1 cellular context compared by ENCODE assay signal in genomic region chr4:26074672-26075071, GRCh38.
TF ChIP-seq lines count a peak whose summit lies in the region.

No MANE protein-coding gene starts in this region.

TF ChIP-seq in GM12878, 131 proteins besides CTCF, POLR2A, EP300 and RAD21 (continued from another document):
- peak in 1 of 2 experiments; percentile 92; a peak in 2 of 3 replicates for TF ChIP-seq EGR1 (IDR thresholded peaks at IDR 0.05; ENCODE audit: borderline replicate concordance in 1 of 2, low read depth in 2 of 2, low read length in 2 of 2)
- no peak for TF ChIP-seq SIN3A (IDR thresholded peaks at IDR 0.05; ENCODE audit: low read depth, low read length)
- peak; percentile 22 for TF ChIP-seq MEF2B (IDR thresholded peaks at IDR 0.05; ENCODE audit: partially characterized antibody, poor library complexity, severe bottlenecking)
- 0 out of 2 replicates have a peak, but pooled peaks have one; percentile 45 for TF ChIP-seq MEF2A (IDR thresholded peaks at IDR 0.05; ENCODE audit: insufficient read depth, low read depth, low read length)
- no peak for TF ChIP-seq ASH2L (IDR thresholded peaks at IDR 0.05; ENCODE audit: borderline replicate concordance, low read depth)
- peak; percentile 37; the same call in 1 of the 2 replicates for TF ChIP-seq MTA3 (IDR thresholded peaks at IDR 0.05; ENCODE audit: borderline replicate concordance, low read length)
- no peak for TF ChIP-seq EZH2 (IDR thresholded peaks at IDR 0.05; ENCODE audit: borderline replicate concordance, control insufficient read depth, low read depth, low read length)
- peak; percentile 57 for TF ChIP-seq EED (IDR thresholded peaks at IDR 0.05; ENCODE audit: low read depth)
- TF ChIP-seq HSF1 (IDR thresholded peaks at IDR 0.05; ENCODE audit: low read depth, low read length), result no peak
- peak; percentile 33 for TF ChIP-seq SP1 (IDR thresholded peaks at IDR 0.05; ENCODE audit: low read depth, low read length)
- no peak for TF ChIP-seq PRDM15 (CRISPR knock-in tag; IDR thresholded peaks at IDR 0.05)
- no peak for TF ChIP-seq MYC (IDR thresholded peaks at IDR 0.05; ENCODE audit: insufficient read depth, insufficient read length, insufficient replicate concordance, low read length, severe bottlenecking)
- 0 out of 2 replicates have a peak, but pooled peaks have one; percentile 47 for TF ChIP-seq IRF4 (IDR thresholded peaks at IDR 0.05; ENCODE audit: low read depth, low read length)
- peak; percentile 68 for TF ChIP-seq IKZF1 (conservative IDR thresholded peaks at IDR 0.05)
- TF ChIP-seq PAX5 (IDR thresholded peaks at IDR 0.05; ENCODE audit: borderline replicate concordance, low read depth, low read length), result 0 out of 2 replicates have a peak, but pooled peaks have one; percentile 35
- no peak for TF ChIP-seq NRF1 (conservative IDR thresholded peaks at IDR 0.05; ENCODE audit: low read depth, low read length)
- no peak for TF ChIP-seq TAF1 (IDR thresholded peaks at IDR 0.05; ENCODE audit: borderline replicate concordance, low read depth, low read length)
- no peak for TF ChIP-seq NFXL1 (IDR thresholded peaks at IDR 0.05; ENCODE audit: borderline replicate concordance)
- no peak for TF ChIP-seq ZNF24 (IDR thresholded peaks at IDR 0.05)
- no peak for TF ChIP-seq KLF5 (IDR thresholded peaks at IDR 0.05; ENCODE audit: partially characterized antibody)
- peak; percentile 67; the same call in 1 of the 2 replicates for TF ChIP-seq CBX5 (IDR thresholded peaks at IDR 0.05; ENCODE audit: low read depth)
- peak; percentile 40 for TF ChIP-seq BCL3 (IDR thresholded peaks at IDR 0.05; ENCODE audit: borderline replicate concordance, insufficient read depth, low read depth, low read length, poor library complexity, severe bottlenecking)
- no peak for TF ChIP-seq ZZZ3 (IDR thresholded peaks at IDR 0.05; ENCODE audit: control insufficient read depth, insufficient read length, low read depth)
- TF ChIP-seq LARP7 (IDR thresholded peaks at IDR 0.05), result no peak
- peak; percentile 35 for TF ChIP-seq RELA (IDR thresholded peaks at IDR 0.05; ENCODE audit: borderline replicate concordance, partially characterized antibody)
- peak in 1 of 2 experiments; percentile 18; a peak in 1 of 4 replicates for TF ChIP-seq ETV6 (conservative IDR thresholded peaks at IDR 0.05 in 1 of 2, IDR thresholded peaks at IDR 0.05 in 1 of 2; ENCODE audit: borderline replicate concordance in 1 of 2, low read depth in 1 of 2)
- TF ChIP-seq E2F8 (IDR thresholded peaks at IDR 0.05; ENCODE audit: low read depth, partially characterized antibody), result no peak
- TF ChIP-seq NBN (IDR thresholded peaks at IDR 0.05), result 0 out of 2 replicates have a peak, but pooled peaks have one; percentile 43
- TF ChIP-seq BHLHE40 (IDR thresholded peaks at IDR 0.05; ENCODE audit: borderline replicate concordance in 1 of 2, low read depth in 2 of 2, low read length in 1 of 2), result peak in 1 of 2 experiments; percentile 17; a peak in 1 of 4 replicates
- TF ChIP-seq YBX1 (IDR thresholded peaks at IDR 0.05), result no peak
